Comparison of ENCODE assay signal across 11 cellular contexts in genomic region chr1:206895837-206896242, GRCh38. TPM values are rescaled to one million over a fixed set of nuclear protein-coding genes. Genes with fewer than 3 reads are reported as not detected.
DNase-seq lines count a peak whose midpoint lies in the region; ATAC-seq and TF ChIP-seq lines count a peak whose summit lies in the region.
"Had no signal": no experiment of that assay in that cellular context is flagged by ENCODE, and none has a peak within 500 bp of the region (broad histone marks: within the 10 kb centered on the region; RNA-seq: fewer than 3 reads in every experiment).

No MANE protein-coding gene starts in this region.

- peak; percentile 94 for DNase-seq in DMS153 (lab: John Stamatoyannopoulos, UW)
- DNase-seq in NCI-H1105 treated with DMSO at 0.1 percent for 48 hours (lab: John Stamatoyannopoulos, UW) = peak; percentile 53
- DNase-seq in breast epithelium (ENCODE audit: low spot score in 2 of 2) = no peak
- DNase-seq in nephron progenitor cell = no peak
- DNase-seq in NAMALWA (ENCODE audit: low spot score) = no peak
- DNase-seq in CD4-positive, alpha-beta memory T cell = no peak
- no peak for DNase-seq in heart left ventricle
- DNase-seq: activated CD8-positive, alpha-beta memory T cell treated with anti-CD3 and anti-CD28 coated beads for 24 hours had no signal

- intact Hi-C loops in breast epithelium (cut with DNase I; ENCODE audit: low total_unique reads) = no loop called here
- intact Hi-C loops in CD4-positive, alpha-beta memory T cell (cut with micrococcal nuclease) = no loop called here
- intact Hi-C loops in heart left ventricle (cut with DNase I) = no loop called here

- H3K36me3 ChIP-seq in breast epithelium (no peaks in the 10 kb centered on the region), heart left ventricle (no peaks in the 10 kb centered on the region)
- no peaks in the 10 kb centered on the region for H3K36me3 ChIP-seq in CD4-positive, alpha-beta memory T cell (ENCODE audit: insufficient read depth, low read length)

- H3K4me3 ChIP-seq in breast epithelium (no peak overlapping the region), heart left ventricle (no peak overlapping the region)
- H3K4me3 ChIP-seq in CD4-positive, alpha-beta memory T cell (ENCODE audit: low read length in 2 of 2) = no peak overlapping the region
- H3K4me3 ChIP-seq: GM12878 had no signal

- peak overlapping the region; percentile 56 to 81 for H3K27ac ChIP-seq in breast epithelium
- H3K27ac ChIP-seq in CD4-positive, alpha-beta memory T cell (ENCODE audit: low read depth, low read length) = no peak overlapping the region
- no peak overlapping the region for H3K27ac ChIP-seq in heart left ventricle
- H3K27ac ChIP-seq: HL-60 had no signal

- 30 to 40% (median 36%) methylated on average over 3 of the region's 3 CpGs for WGBS in heart left ventricle, 4 donors

- H3K27me3 ChIP-seq in breast epithelium = no peaks in the 10 kb centered on the region
- H3K27me3 ChIP-seq in CD4-positive, alpha-beta memory T cell (ENCODE audit: insufficient read depth, low read length) = no peaks in the 10 kb centered on the region
- peaks cover 0 to 13% (median 0%) of the 10 kb centered on the region in 9 donors for H3K27me3 ChIP-seq in heart left ventricle

- TF ChIP-seq POLR2A in breast epithelium (IDR thresholded peaks at IDR 0.05) = no peak
- TF ChIP-seq POLR2A in heart left ventricle (IDR thresholded peaks at IDR 0.05) = no peak

- H3K9me3 ChIP-seq in breast epithelium (no peaks in the 10 kb centered on the region), heart left ventricle (no peaks in the 10 kb centered on the region)
- H3K9me3 ChIP-seq in CD4-positive, alpha-beta memory T cell (ENCODE audit: control insufficient read depth in 1 of 2, low read length in 2 of 2) = no peaks in the 10 kb centered on the region

- CTCF ChIA-PET in CD4-positive, alpha-beta memory T cell (lab: Charles Lee; ENCODE audit: partially characterized antibody) = interaction anchor here (0.7 to 3.2 kb wide), 9 partner anchors 10 to 161 kb away, joined by 3 to 21 read pairs (median 4); partner anchors contain the start of gene IL20

- peak overlapping the region; percentile 1 for H3K4me3 Mint-ChIP-seq in nephron progenitor cell
- no peak overlapping the region for H3K4me3 Mint-ChIP-seq in CD4-positive, alpha-beta memory T cell

- peaks cover 71% of the 10 kb centered on the region for H3K4me1 Mint-ChIP-seq in nephron progenitor cell
- H3K4me1 Mint-ChIP-seq in CD4-positive, alpha-beta memory T cell = peaks cover 5 to 30% (median 17%) of the 10 kb centered on the region in 4 donors

- POLR2A ChIA-PET in CD4-positive, alpha-beta memory T cell (lab: Charles Lee; ENCODE audit: partially characterized antibody) = interaction anchor here (0.9 to 4.5 kb wide), 6 partner anchors 12 to 29 kb away, joined by 3 to 48 read pairs (median 4); partner anchors contain the start of gene FCMR

- H3K9me3 Mint-ChIP-seq in nephron progenitor cell = no peaks in the 10 kb centered on the region
- peaks cover 0 to 2% (median 0%) of the 10 kb centered on the region in 8 donors for H3K9me3 Mint-ChIP-seq in CD4-positive, alpha-beta memory T cell

- no peak for TF ChIP-seq CTCF in breast epithelium (IDR thresholded peaks at IDR 0.05)
- no peak for TF ChIP-seq CTCF in nephron progenitor cell (IDR thresholded peaks at IDR 0.05)
- no peak for TF ChIP-seq CTCF in heart left ventricle (IDR thresholded peaks at IDR 0.05)

- H3K36me3 Mint-ChIP-seq in nephron progenitor cell (ENCODE audit: low read depth) = no peaks in the 10 kb centered on the region
- H3K36me3 Mint-ChIP-seq in CD4-positive, alpha-beta memory T cell = peaks cover 0 to 10% of the 10 kb centered on the region in 2 donors

- H3K27me3 Mint-ChIP-seq in nephron progenitor cell (ENCODE audit: low read depth, poor library complexity) = peaks cover 19% of the 10 kb centered on the region
- peaks cover 0 to 3% of the 10 kb centered on the region in 2 donors for H3K27me3 Mint-ChIP-seq in CD4-positive, alpha-beta memory T cell

- peak overlapping the region; percentile 95 for H3K27ac Mint-ChIP-seq in nephron progenitor cell
- peak overlapping the region in 1 of 7 donors; percentile 55 for H3K27ac Mint-ChIP-seq in CD4-positive, alpha-beta memory T cell

- H3K4me1 ChIP-seq in breast epithelium (no peaks in the 10 kb centered on the region), heart left ventricle (peaks cover 0 to 5% (median under 1%) of the 10 kb centered on the region in 12 donors)
- peaks cover 9% of the 10 kb centered on the region for H3K4me1 ChIP-seq in CD4-positive, alpha-beta memory T cell (ENCODE audit: insufficient read depth, low read length)

- no peak for ATAC-seq in heart left ventricle
- ATAC-seq: GM12878 had no signal

RNA-seq across cellular contexts. Expression of gene IL24, which starts 1.4 kb away (rescaled TPM):
- total RNA-seq in breast epithelium = under 1 TPM in 1 of 3 donors, not detected in 2; 0.59 TPM
- not detected for total RNA-seq in CD4-positive, alpha-beta memory T cell
- polyA plus RNA-seq in CD4-positive, alpha-beta memory T cell = 10 to 100 TPM; 20.3 to 29.6 TPM
- not detected for total RNA-seq in heart left ventricle
- polyA plus RNA-seq in heart left ventricle = 1 to 10 TPM in 1 of 2 donors, not detected in 1; 1.6 TPM
- total RNA-seq: chondrocyte had no signal

RNA-seq across cellular contexts. Expression of gene FCMR, which starts 25.9 kb away (rescaled TPM):
- total RNA-seq in breast epithelium (10 to 100 TPM in 1 of 3 donors, 1 to 10 TPM in 2; 1.1 to 11.0 (median 3.3) TPM), heart left ventricle (10 to 100 TPM in 1 of 9 donors, 1 to 10 TPM in 8; 1.3 to 16.3 (median 3.2) TPM)
- 100 to 1,000 TPM; 554 to 588 TPM for total RNA-seq in CD4-positive, alpha-beta memory T cell
- polyA plus RNA-seq in CD4-positive, alpha-beta memory T cell = 100 to 1,000 TPM; 493 to 558 TPM
- 1 to 10 TPM in 1 of 2 donors, under 1 TPM in 1; 0.99 to 4.0 TPM for polyA plus RNA-seq in heart left ventricle
- total RNA-seq: chondrocyte had no signal

RNA-seq across cellular contexts. Expression of gene IL20, which starts 30.4 kb away (rescaled TPM):
- 1 to 10 TPM in 1 of 3 donors, not detected in 2; 1.5 TPM for total RNA-seq in breast epithelium
- total RNA-seq in CD4-positive, alpha-beta memory T cell = not detected
- not detected for polyA plus RNA-seq in CD4-positive, alpha-beta memory T cell
- total RNA-seq in heart left ventricle = not detected
- not detected for polyA plus RNA-seq in heart left ventricle
- total RNA-seq: chondrocyte had no signal

RNA-seq across cellular contexts. Expression of gene PIGR, which starts 50.4 kb away (rescaled TPM):
- 100 to 1,000 TPM in 2 of 3 donors, under 1 TPM in 1; 0.16 to 205 (median 123) TPM for total RNA-seq in breast epithelium
- not detected for total RNA-seq in CD4-positive, alpha-beta memory T cell
- not detected for polyA plus RNA-seq in CD4-positive, alpha-beta memory T cell
- under 1 TPM in 2 of 9 donors, not detected in 7; 0.42 to 0.49 TPM for total RNA-seq in heart left ventricle
- under 1 TPM; 0.04 to 0.64 TPM for polyA plus RNA-seq in heart left ventricle
- total RNA-seq: chondrocyte had no signal

Comparison
In these comparisons a context has a peak if more than half of its experiments do, and no peak if none do; other contexts are left out.
1. DNase-seq: peak in DMS153 (single experiment) and NCI-H1105 treated with DMSO at 0.1 percent for 48 hours (single experiment); none in breast epithelium (0 of 2), nephron progenitor cell (single experiment), NAMALWA (single experiment), CD4-positive, alpha-beta memory T cell (0 of 5) and heart left ventricle (0 of 5).
2. H3K27ac ChIP-seq: peak in breast epithelium (2 of 2); none in CD4-positive, alpha-beta memory T cell (single experiment) and heart left ventricle (0 of 12).
3. RNA of gene FCMR, which starts 25.9 kb away (total RNA-seq): 554 to 588 TPM in CD4-positive, alpha-beta memory T cell; 1.1 to 11.0 TPM in breast epithelium and 1.3 to 16.3 TPM in heart left ventricle; every median in the first group is over 10 times any median in the second.